Comparison of ENCODE assay signal across 8 cellular contexts in the genomic region with DNA sequence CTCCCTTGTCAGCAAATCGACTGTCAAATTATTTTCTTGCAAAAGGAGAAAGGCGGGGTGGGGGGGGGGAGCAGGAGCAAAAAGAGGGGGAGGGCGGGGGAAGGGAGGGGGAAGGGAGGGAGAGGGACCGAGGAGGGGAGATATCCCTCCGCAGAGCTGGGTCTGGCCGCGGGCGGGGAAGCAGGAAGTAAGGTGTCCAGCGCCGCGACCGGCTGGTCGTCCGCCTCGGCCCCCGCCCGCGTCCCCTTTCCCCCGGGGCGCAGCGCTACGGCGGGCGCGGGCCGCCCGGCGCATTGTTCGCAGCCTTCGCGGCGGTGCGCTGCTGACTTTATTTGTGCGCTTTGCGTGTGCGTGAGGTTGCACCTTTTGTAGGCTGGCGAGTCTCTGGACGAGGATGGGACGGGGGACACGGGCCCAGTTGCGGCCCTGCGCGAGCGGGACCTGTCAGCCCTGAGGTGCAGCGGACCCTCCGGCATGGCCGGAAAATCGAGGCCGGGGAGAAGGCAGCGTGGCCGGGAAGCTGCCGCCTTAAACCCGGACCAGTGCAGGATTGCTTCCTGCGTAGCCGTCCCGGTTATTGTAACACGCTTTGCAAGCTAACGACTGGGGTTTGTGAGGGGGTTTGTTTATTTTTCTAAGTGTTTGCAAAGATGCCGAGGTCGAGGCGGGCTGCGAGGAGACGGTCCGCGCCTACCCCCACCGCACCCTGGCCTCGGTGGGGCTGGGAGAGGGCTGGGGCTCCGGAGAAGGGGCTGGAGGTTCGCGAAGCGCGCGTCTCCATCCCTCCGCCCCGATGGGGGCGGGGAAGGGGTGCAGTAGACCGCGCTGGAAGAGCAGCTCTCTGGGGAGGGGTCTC. TPM values are rescaled to one million over a fixed set of nuclear protein-coding genes. Genes with fewer than 3 reads are reported as not detected.
A peak's percentile ranks its signal among the peaks of the same experiment; 100 is the strongest.
DNase-seq lines count a peak whose midpoint lies in the region; ATAC-seq and TF ChIP-seq lines count a peak whose summit lies in the region.

No MANE protein-coding gene starts in this region.

- H3K9me3 ChIP-seq in A673 (ENCODE audit: low read depth, low read length, poor library complexity, severe bottlenecking), result no peaks in the 10 kb centered on the region

- peak overlapping the region; percentile 97 for H3K4me3 Mint-ChIP-seq in activated CD8-positive, alpha-beta T cell treated with anti-CD3 and anti-CD28 coated beads for 36 hours
- H3K4me3 Mint-ChIP-seq in effector memory CD8-positive, alpha-beta T cell, result peak overlapping the region; percentile 94 to 100
- H3K4me3 Mint-ChIP-seq in memory B cell, result peak overlapping the region; percentile 96

- POLR2A ChIA-PET in A673 (lab: Charles Lee; ENCODE audit: low non-redundant PET), result interaction anchor here (0.6 kb wide), 1 partner anchor 10 kb away, joined by 4 read pairs; no protein-coding TSS in a partner anchor
- POLR2A ChIA-PET in activated CD8-positive, alpha-beta T cell treated with anti-CD3 and anti-CD28 coated beads for 36 hours (lab: Charles Lee), result interaction anchor here (0.7 to 8.3 kb wide), 19 partner anchors 9 to 332 kb away, joined by 3 to 72 read pairs (median 5); a partner anchor contains a TSS

- peak overlapping the region; percentile 65 for H3K4me3 ChIP-seq in A673 (ENCODE audit: low read depth, low read length, poor library complexity, severe bottlenecking)

- no peaks in the 10 kb centered on the region for H3K36me3 ChIP-seq in A673 (ENCODE audit: insufficient read depth, low read length, poor library complexity, severe bottlenecking)

- peak; percentile 40 for ATAC-seq in GM18511 (IDR thresholded peaks at IDR 0.05; ENCODE audit: unreplicated experiment)
- ATAC-seq in HG03175 (IDR thresholded peaks at IDR 0.05; ENCODE audit: unreplicated experiment), result peak; percentile 35
- peak; percentile 28 for ATAC-seq in activated CD8-positive, alpha-beta T cell treated with anti-CD3 and anti-CD28 coated beads for 36 hours
- ATAC-seq in effector memory CD8-positive, alpha-beta T cell (replicated peaks), result peak; percentile 39
- ATAC-seq in memory B cell (ENCODE audit: low read depth), result peak; percentile 52
- ATAC-seq in stimulated activated naive CD8-positive, alpha-beta T cell treated with anti-CD3 and anti-CD28 coated beads, Interleukin-15, Interleukin-2, amounts not matched to agents 100 U/mL and 50 U/mL, for 24 hours, result peak; percentile 31

- intact Hi-C loops in A673 (cut with micrococcal nuclease; ENCODE audit: unreplicated experiment), result no loop called here
- intact Hi-C loops in activated CD8-positive, alpha-beta T cell treated with anti-CD3 and anti-CD28 coated beads for 36 hours (cut with micrococcal nuclease), result loop anchor here (10.0 kb wide), 1 partner anchor 58 kb away; no protein-coding TSS in a partner anchor

- H3K36me3 Mint-ChIP-seq in activated CD8-positive, alpha-beta T cell treated with anti-CD3 and anti-CD28 coated beads for 36 hours (ENCODE audit: low read depth), result peaks cover 2% of the 10 kb centered on the region
- H3K36me3 Mint-ChIP-seq in effector memory CD8-positive, alpha-beta T cell (ENCODE audit: insufficient read depth), result peaks cover 23% of the 10 kb centered on the region
- no peaks in the 10 kb centered on the region for H3K36me3 Mint-ChIP-seq in memory B cell

- H3K9me3 Mint-ChIP-seq in activated CD8-positive, alpha-beta T cell treated with anti-CD3 and anti-CD28 coated beads for 36 hours, result no peaks in the 10 kb centered on the region
- no peaks in the 10 kb centered on the region for H3K9me3 Mint-ChIP-seq in effector memory CD8-positive, alpha-beta T cell
- H3K9me3 Mint-ChIP-seq in memory B cell, result no peaks in the 10 kb centered on the region

- TF ChIP-seq CTCF in A673 (conservative IDR thresholded peaks at IDR 0.05; ENCODE audit: low read depth, low read length), result no peak
- TF ChIP-seq CTCF in activated CD8-positive, alpha-beta T cell treated with anti-CD3 and anti-CD28 coated beads for 36 hours (IDR thresholded peaks at IDR 0.05), result no peak

- CTCF ChIA-PET in A673 (lab: Charles Lee), result interaction anchor here (0.6 kb wide), 4 partner anchors 30 to 666 kb away, joined by 3 to 5 read pairs (median 4); no protein-coding TSS in a partner anchor
- CTCF ChIA-PET in activated CD8-positive, alpha-beta T cell treated with anti-CD3 and anti-CD28 coated beads for 36 hours (lab: Charles Lee), result interaction anchor here (0.7 to 8.7 kb wide), 7 partner anchors 16 to 95 kb away, joined by 3 to 56 read pairs (median 4); no protein-coding TSS in a partner anchor

- H3K27me3 ChIP-seq in A673 (replicated peaks; ENCODE audit: insufficient read depth, low read depth, low read length, poor library complexity), result no peaks in the 10 kb centered on the region

- peaks cover 4% of the 10 kb centered on the region for H3K27me3 Mint-ChIP-seq in activated CD8-positive, alpha-beta T cell treated with anti-CD3 and anti-CD28 coated beads for 36 hours
- no peaks in the 10 kb centered on the region for H3K27me3 Mint-ChIP-seq in effector memory CD8-positive, alpha-beta T cell
- H3K27me3 Mint-ChIP-seq in memory B cell, result peaks cover 4% of the 10 kb centered on the region

- H3K4me1 Mint-ChIP-seq in activated CD8-positive, alpha-beta T cell treated with anti-CD3 and anti-CD28 coated beads for 36 hours (ENCODE audit: low read depth), result peaks cover 41% of the 10 kb centered on the region
- peaks cover 35 to 44% of the 10 kb centered on the region in 2 donors for H3K4me1 Mint-ChIP-seq in effector memory CD8-positive, alpha-beta T cell (ENCODE audit: low read depth in 2 of 2)
- H3K4me1 Mint-ChIP-seq in memory B cell, result peaks cover 21% of the 10 kb centered on the region

- peak overlapping the region; percentile 93 for H3K27ac Mint-ChIP-seq in activated CD8-positive, alpha-beta T cell treated with anti-CD3 and anti-CD28 coated beads for 36 hours
- H3K27ac Mint-ChIP-seq in effector memory CD8-positive, alpha-beta T cell, result peak overlapping the region; percentile 78 to 97
- peak overlapping the region; percentile 17 for H3K27ac Mint-ChIP-seq in memory B cell

- H3K27ac ChIP-seq in A673 (ENCODE audit: low read depth, low read length, poor library complexity, severe bottlenecking), result peak overlapping the region; percentile 86

- TSS peak; percentile 62 for BruUV-seq in A673 (replicated peaks; lab: Mats Ljungman, UMichigan)

- DNase-seq in A673 (ENCODE audit: low spot score) (peak; percentile 89), NCI-H69 (lab: John Stamatoyannopoulos, UW) (peak; percentile 98), memory B cell (ENCODE audit: low spot score in 2 of 2) (peak; percentile 28 to 50)
- DNase-seq in activated CD8-positive, alpha-beta T cell treated with anti-CD3 and anti-CD28 coated beads for 36 hours, result peak; percentile 58
- DNase-seq in effector memory CD8-positive, alpha-beta T cell, result peak; percentile 34 to 54 (median 41)
- peak; percentile 55 for DNase-seq in stimulated activated naive CD8-positive, alpha-beta T cell treated with anti-CD3 and anti-CD28 coated beads, Interleukin-15, Interleukin-2, amounts not matched to agents 100 U/mL and 50 U/mL, for 24 hours

- H3K4me1 ChIP-seq in A673 (ENCODE audit: insufficient read depth, low read length, poor library complexity, severe bottlenecking), result peaks cover 12% of the 10 kb centered on the region

RNA-seq across cellular contexts. Expression of a gene that starts 0.7 kb away (rescaled TPM):
- 9.5 and 10.8 TPM in 2 replicates for total RNA-seq in A673 (2021)
- 1 to 10 TPM; 6.5 to 6.9 TPM for total RNA-seq in activated CD8-positive, alpha-beta T cell treated with anti-CD3 and anti-CD28 coated beads for 36 hours

Comparison
In these comparisons a context has a peak if more than half of its experiments do, and no peak if none do; other contexts are left out.
1. Peak in every context shown above with its lines: DNase-seq, ATAC-seq, H3K4me3 ChIP-seq and H3K27ac ChIP-seq.
2. DNase-seq: peak in every context shown above with its lines; median percentile 98 in NCI-H69; 89 in A673; 58 in activated CD8-positive, alpha-beta T cell treated with anti-CD3 and anti-CD28 coated beads for 36 hours; 55 in stimulated activated naive CD8-positive, alpha-beta T cell treated with anti-CD3 and anti-CD28 coated beads, Interleukin-15, Interleukin-2, amounts not matched to agents 100 U/mL and 50 U/mL, for 24 hours; 41 in effector memory CD8-positive, alpha-beta T cell; 39 in memory B cell.
3. H3K27ac Mint-ChIP-seq: peak in every context shown above with its lines; median percentile 93 in activated CD8-positive, alpha-beta T cell treated with anti-CD3 and anti-CD28 coated beads for 36 hours; 88 in effector memory CD8-positive, alpha-beta T cell; 17 in memory B cell.